8 cellular contexts compared by ENCODE assay signal in genomic region chr13:110715395-110716234, GRCh38. TPM values are rescaled to one million over a fixed set of nuclear protein-coding genes. Genes with fewer than 3 reads are reported as not detected.
A peak's percentile ranks its signal among the peaks of the same experiment; 100 is the strongest.
DNase-seq lines count a peak whose midpoint lies in the region; ATAC-seq and TF ChIP-seq lines count a peak whose summit lies in the region.

No MANE protein-coding gene starts in this region.

- H3K4me1 Mint-ChIP-seq in CD8-positive, alpha-beta T cell (ENCODE audit: low read depth), result peaks cover 34% of the 10 kb centered on the region
- peaks cover 33% of the 10 kb centered on the region for H3K4me1 Mint-ChIP-seq in activated CD8-positive, alpha-beta T cell treated with anti-CD3 and anti-CD28 coated beads for 36 hours (ENCODE audit: low read depth)

- peaks cover 28% of the 10 kb centered on the region for H3K36me3 Mint-ChIP-seq in CD8-positive, alpha-beta T cell
- H3K36me3 Mint-ChIP-seq in activated CD8-positive, alpha-beta T cell treated with anti-CD3 and anti-CD28 coated beads for 36 hours (ENCODE audit: low read depth), result peaks cover 19% of the 10 kb centered on the region

- peak in 1 of 2 donors; percentile 40 for TF ChIP-seq POLR2A in lower leg skin (IDR thresholded peaks at IDR 0.05)

- peak; percentile 91 to 99 (median 93) for DNase-seq in CD8-positive, alpha-beta T cell
- DNase-seq in HL-60 (ENCODE audit: low read depth in 1 of 2, low spot score in 1 of 2) (peak; percentile 92 to 100), NCI-H82 treated with DMSO at 0.1 percent for 48 hours (lab: John Stamatoyannopoulos, UW; ENCODE audit: unreplicated experiment) (peak; percentile 100), lower leg skin (ENCODE audit: low spot score in 2 of 2) (peak; percentile 99)
- peak; percentile 98 for DNase-seq in activated CD8-positive, alpha-beta T cell treated with anti-CD3 and anti-CD28 coated beads for 36 hours
- peak; percentile 90 to 98 for DNase-seq in stimulated activated CD4-positive, alpha-beta T cell treated with anti-CD3 and anti-CD28 coated beads, Interleukin-4, amount 100 ng/mL, for 4 hours

- no peaks in the 10 kb centered on the region for H3K9me3 Mint-ChIP-seq in CD8-positive, alpha-beta T cell
- H3K9me3 Mint-ChIP-seq in activated CD8-positive, alpha-beta T cell treated with anti-CD3 and anti-CD28 coated beads for 36 hours, result no peaks in the 10 kb centered on the region

- no peak for TF ChIP-seq CTCF in CD8-positive, alpha-beta T cell (IDR thresholded peaks at IDR 0.05)
- TF ChIP-seq CTCF in HL-60 (IDR thresholded peaks at IDR 0.05; ENCODE audit: insufficient read depth, low read length) (no peak), lower leg skin (IDR thresholded peaks at IDR 0.05) (no peak)
- TF ChIP-seq CTCF in activated CD8-positive, alpha-beta T cell treated with anti-CD3 and anti-CD28 coated beads for 36 hours (IDR thresholded peaks at IDR 0.05), result no peak

- WGBS in lower leg skin, 2 donors, result 0% methylated on average over 34 to 56 of the region's 73 CpGs

- ATAC-seq in CD8-positive, alpha-beta T cell, result peak; percentile 58
- ATAC-seq in GM19463 (IDR thresholded peaks at IDR 0.05; ENCODE audit: unreplicated experiment), result peak; percentile 50
- peak; percentile 64 for ATAC-seq in activated CD8-positive, alpha-beta T cell treated with anti-CD3 and anti-CD28 coated beads for 36 hours

- peak overlapping the region; percentile 97 for H3K27ac Mint-ChIP-seq in CD8-positive, alpha-beta T cell
- H3K27ac Mint-ChIP-seq in activated CD8-positive, alpha-beta T cell treated with anti-CD3 and anti-CD28 coated beads for 36 hours, result peak overlapping the region; percentile 96

- POLR2A ChIA-PET in CD8-positive, alpha-beta T cell (lab: Charles Lee), result interaction anchor here (0.7 to 3.2 kb wide), 12 partner anchors 8 to 352 kb away, joined by 3 to 27 read pairs (median 6); partner anchors contain the start of genes ANKRD10, CARS2 and NAXD
- POLR2A ChIA-PET in activated CD8-positive, alpha-beta T cell treated with anti-CD3 and anti-CD28 coated beads for 36 hours (lab: Charles Lee), result interaction anchor here (0.6 to 2.2 kb wide), 7 partner anchors 9 to 1719 kb away, joined by 3 to 6 read pairs (median 4); partner anchors contain the start of gene CARS2

- H3K27me3 ChIP-seq in CD8-positive, alpha-beta T cell (ENCODE audit: insufficient read depth, low read length), result no peaks in the 10 kb centered on the region
- no peaks in the 10 kb centered on the region for H3K27me3 ChIP-seq in HL-60 (ENCODE audit: insufficient read depth, poor library complexity, severe bottlenecking)
- no peaks in the 10 kb centered on the region for H3K27me3 ChIP-seq in duodenal mucosa (ENCODE audit: control insufficient read depth in 1 of 2, insufficient read depth in 2 of 2, low read length in 2 of 2)

- H3K36me3 ChIP-seq in CD8-positive, alpha-beta T cell (ENCODE audit: insufficient read depth, low read length), result peaks cover 6% of the 10 kb centered on the region
- H3K36me3 ChIP-seq in duodenal mucosa (ENCODE audit: control insufficient read depth in 1 of 2, insufficient read depth in 2 of 2, low read length in 2 of 2), result peaks cover 8 to 14% of the 10 kb centered on the region in 2 donors

- no peaks in the 10 kb centered on the region for H3K27me3 Mint-ChIP-seq in CD8-positive, alpha-beta T cell (ENCODE audit: low read depth)
- no peaks in the 10 kb centered on the region for H3K27me3 Mint-ChIP-seq in activated CD8-positive, alpha-beta T cell treated with anti-CD3 and anti-CD28 coated beads for 36 hours

- CTCF ChIA-PET in CD8-positive, alpha-beta T cell (lab: Charles Lee), result interaction anchor here (0.6 to 1.4 kb wide), 4 partner anchors 103 to 208 kb away, joined by 3 to 4 read pairs (median 3); no protein-coding TSS in a partner anchor
- CTCF ChIA-PET in activated CD8-positive, alpha-beta T cell treated with anti-CD3 and anti-CD28 coated beads for 36 hours (lab: Charles Lee), result interaction anchor here (0.6 to 1.4 kb wide), 4 partner anchors 60 to 200 kb away, joined by 3 to 4 read pairs (median 4); no protein-coding TSS in a partner anchor

- peak overlapping the region; percentile 98 for H3K9ac ChIP-seq in duodenal mucosa (ENCODE audit: low read depth in 1 of 2, low read length in 2 of 2)

- H3K4me3 Mint-ChIP-seq in CD8-positive, alpha-beta T cell, result peak overlapping the region; percentile 99
- H3K4me3 Mint-ChIP-seq in activated CD8-positive, alpha-beta T cell treated with anti-CD3 and anti-CD28 coated beads for 36 hours, result peak overlapping the region; percentile 98

- peaks cover 29% of the 10 kb centered on the region for H3K4me1 ChIP-seq in CD8-positive, alpha-beta T cell (ENCODE audit: insufficient read depth, low read length)
- peaks cover 10 to 18% of the 10 kb centered on the region in 2 donors for H3K4me1 ChIP-seq in duodenal mucosa (ENCODE audit: control insufficient read depth in 1 of 2, insufficient read depth in 2 of 2, low read length in 2 of 2)

- H3K9me3 ChIP-seq in CD8-positive, alpha-beta T cell (ENCODE audit: low read length), result no peaks in the 10 kb centered on the region
- no peaks in the 10 kb centered on the region for H3K9me3 ChIP-seq in duodenal mucosa (ENCODE audit: control insufficient read depth in 1 of 2, low read length in 2 of 2)

- peak overlapping the region; percentile 100 for H3K4me3 ChIP-seq in CD8-positive, alpha-beta T cell (ENCODE audit: low read depth, low read length)
- H3K4me3 ChIP-seq in HL-60 (replicated peaks; ENCODE audit: insufficient read depth, low read length) (peak overlapping the region; percentile 93), duodenal mucosa (ENCODE audit: low read depth in 1 of 2, low read length in 2 of 2) (peak overlapping the region; percentile 90 to 98), lower leg skin (ENCODE audit: low read depth, poor library complexity, severe bottlenecking) (peak overlapping the region; percentile 85)

- H3K27ac ChIP-seq in CD8-positive, alpha-beta T cell (ENCODE audit: low read depth, low read length), result peak overlapping the region; percentile 91
- H3K27ac ChIP-seq in HL-60 (replicated peaks) (peak overlapping the region; percentile 85), duodenal mucosa (ENCODE audit: low read depth, low read length) (peak overlapping the region; percentile 100)

- intact Hi-C loops in CD8-positive, alpha-beta T cell (cut with DNase I, micrococcal nuclease), result loop anchor here (1.0 to 10.0 kb wide), 8 partner anchors 9 to 1869 kb away; partner anchors contain the start of genes CARS2 (in 2 of the 2), ANKRD10 (in 1 of the 2), IRS2 (in 1 of the 2) and NAXD (in 1 of the 2)
- intact Hi-C loops in activated CD8-positive, alpha-beta T cell treated with anti-CD3 and anti-CD28 coated beads for 36 hours (cut with micrococcal nuclease), result loop anchor here (10.0 kb wide), 1 partner anchor 99 kb away; no protein-coding TSS in a partner anchor
- intact Hi-C loops in lower leg skin (cut with DNase I; ENCODE audit: low total_unique reads), result no loop called here

RNA-seq across cellular contexts. Expression of gene ING1, which starts 2.1 kb away (rescaled TPM):
- 10 to 100 TPM; 14.9 to 15.6 TPM for total RNA-seq in CD8-positive, alpha-beta T cell
- 10 to 100 TPM; 22.0 to 22.2 TPM for total RNA-seq in activated CD8-positive, alpha-beta T cell treated with anti-CD3 and anti-CD28 coated beads for 36 hours
- 10 to 100 TPM; 10.6 to 26.1 (median 13.7) TPM for total RNA-seq in lower leg skin

RNA-seq across cellular contexts. Expression of gene CARS2, which starts 9.7 kb away (rescaled TPM):
- total RNA-seq in CD8-positive, alpha-beta T cell, result 10 to 100 TPM; 48.2 to 48.8 TPM
- total RNA-seq in activated CD8-positive, alpha-beta T cell treated with anti-CD3 and anti-CD28 coated beads for 36 hours, result 10 to 100 TPM; 60.7 to 63.0 TPM
- total RNA-seq in lower leg skin, result 10 to 100 TPM; 33.9 to 64.7 (median 51.8) TPM

Comparison
In these comparisons a context has a peak if more than half of its experiments do, and no peak if none do; other contexts are left out.
1. Peak in every context shown above with its lines: DNase-seq, ATAC-seq, H3K4me3 ChIP-seq and H3K27ac ChIP-seq.